Comparison of ENCODE assay signal across 8 cellular contexts in the genomic region with DNA sequence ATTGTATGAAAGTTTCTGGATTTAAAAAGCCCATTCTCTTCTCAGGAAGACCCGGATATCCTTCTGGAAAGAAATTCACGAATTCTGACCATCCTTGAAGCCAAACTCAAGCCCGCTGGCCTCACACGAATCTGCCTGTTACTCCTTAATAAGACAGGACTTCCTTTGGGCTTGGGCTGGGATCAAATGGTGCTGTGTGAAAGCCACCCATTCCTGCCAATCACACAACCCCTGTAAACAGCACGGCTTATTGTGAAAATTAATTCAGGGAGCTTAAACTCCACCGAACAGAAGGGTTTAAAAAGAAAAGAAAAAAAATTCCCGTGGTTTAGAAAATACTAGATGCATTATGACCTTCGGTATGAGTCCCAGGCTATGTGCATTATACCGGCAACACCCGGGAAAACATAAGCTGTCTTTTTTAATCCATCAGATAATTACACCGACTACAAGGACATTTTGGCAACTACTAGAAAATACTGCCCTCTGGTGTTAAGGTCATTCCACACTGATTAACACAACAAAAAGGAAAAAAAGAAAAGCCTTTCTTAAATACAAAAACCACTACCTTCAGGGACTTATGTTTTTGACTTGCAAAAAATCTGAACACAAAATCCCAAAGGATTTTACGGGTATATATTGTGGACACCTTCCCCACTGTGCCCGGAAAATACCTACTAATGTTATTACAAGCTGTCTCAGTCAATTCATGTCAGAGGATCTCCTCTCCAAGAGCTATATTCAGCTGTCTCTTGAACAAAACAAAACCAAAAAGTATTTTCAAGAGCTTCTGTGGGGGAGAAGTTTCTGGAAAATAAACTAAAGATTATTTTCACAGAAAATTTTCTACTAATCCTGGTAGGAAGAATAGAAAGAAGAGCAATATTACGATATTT.
DNase-seq lines count a peak whose midpoint lies in the region; ATAC-seq and TF ChIP-seq lines count a peak whose summit lies in the region.

No MANE protein-coding gene starts in this region.

- no peaks in the 10 kb centered on the region for H3K9me3 ChIP-seq in Caco-2
- H3K9me3 ChIP-seq in HUES6 (ENCODE audit: control insufficient read depth, insufficient read depth, low read depth, low read length), result no peaks in the 10 kb centered on the region

- no TSS peak for BruUV-seq in Caco-2 (replicated peaks; lab: Mats Ljungman, UMichigan)

- no peak overlapping the region for H3K27ac Mint-ChIP-seq in Caco-2 (ENCODE audit: unreplicated experiment)
- no peak overlapping the region for H3K27ac Mint-ChIP-seq in activated T-cell treated with anti-CD3 and anti-CD28 coated beads, Interleukin-2, amount 50 U/mL, for 24 hours

- H3K4me1 ChIP-seq in Caco-2, result no peaks in the 10 kb centered on the region
- peaks cover 2% of the 10 kb centered on the region; the same call in 1 of the 2 replicates for H3K4me1 ChIP-seq in HUES6 (ENCODE audit: control insufficient read depth, insufficient read depth, low read length)

- DNase-seq in Caco-2 (peak in 1 of 2 experiments; percentile 51), NOMO-1 treated with dmso at 0.1 percent for 144 hours (lab: John Stamatoyannopoulos, UW; ENCODE audit: unreplicated experiment) (peak; percentile 28), choroid plexus epithelial cell (ENCODE audit: low read depth) (peak; percentile 75), left lobe of liver (ENCODE audit: low spot score) (no peak)
- no peak for DNase-seq in activated CD8-positive, alpha-beta memory T cell treated with anti-CD3 and anti-CD28 coated beads, Interleukin-2, amount 50 U/mL, for 4 hours
- DNase-seq in activated T-cell treated with anti-CD3 and anti-CD28 coated beads, Interleukin-2, amount 50 U/mL, for 24 hours, result no peak

- intact Hi-C loops in Caco-2 (cut with micrococcal nuclease; ENCODE audit: unreplicated experiment), result loop anchor here (1.0 to 2.0 kb wide), 4 partner anchors 79 to 318 kb away; no protein-coding TSS in a partner anchor

- no peak overlapping the region for H3K4me3 ChIP-seq in Caco-2 (ENCODE audit: low read depth, low read length)
- peak overlapping the region; percentile 38; the same call in 1 of the 2 replicates for H3K4me3 ChIP-seq in HUES6 (ENCODE audit: low read depth, low read length)
- no peak overlapping the region for H3K4me3 ChIP-seq in choroid plexus epithelial cell (ENCODE audit: low read depth, low read length)

- H3K36me3 ChIP-seq in Caco-2 (ENCODE audit: control insufficient read depth, insufficient read depth, low read length), result no peaks in the 10 kb centered on the region
- H3K36me3 ChIP-seq in HUES6 (ENCODE audit: control insufficient read depth, insufficient read depth, low read length), result no peaks in the 10 kb centered on the region

- H3K9ac ChIP-seq in HUES6 (ENCODE audit: low read length), result no peak overlapping the region

- H3K9me3 Mint-ChIP-seq in Caco-2 (ENCODE audit: unreplicated experiment), result no peaks in the 10 kb centered on the region
- no peaks in the 10 kb centered on the region for H3K9me3 Mint-ChIP-seq in activated T-cell treated with anti-CD3 and anti-CD28 coated beads, Interleukin-2, amount 50 U/mL, for 24 hours

- peak; percentile 84 for ATAC-seq in left lobe of liver
- no peak for ATAC-seq in activated CD4-positive, CD25-positive, alpha-beta regulatory T cell treated with anti-CD3 and anti-CD28 coated beads, Interleukin-2, amount 50 U/mL, for 24 hours

- POLR2A ChIA-PET in Caco-2 (lab: Charles Lee), result no interaction called here

- no peak overlapping the region for H3K27ac ChIP-seq in HUES6 (ENCODE audit: low read depth, low read length)

- TF ChIP-seq CTCF in Caco-2 (IDR thresholded peaks at IDR 0.05; ENCODE audit: insufficient read depth in 1 of 2, low read depth in 1 of 2, low read length in 1 of 2, severe bottlenecking in 1 of 2, unreplicated experiment in 1 of 2), result peak; percentile 66 to 75
- TF ChIP-seq CTCF in choroid plexus epithelial cell (conservative IDR thresholded peaks at IDR 0.05; ENCODE audit: low read depth, low read length), result peak; percentile 55

- H3K27me3 ChIP-seq in Caco-2 (replicated peaks; ENCODE audit: control insufficient read depth, insufficient read depth, low read length) (no peaks in the 10 kb centered on the region), HUES6 (ENCODE audit: control insufficient read depth, insufficient read depth, low read length) (no peaks in the 10 kb centered on the region)

- peaks cover 15% of the 10 kb centered on the region for H3K27me3 Mint-ChIP-seq in Caco-2 (ENCODE audit: insufficient read depth, unreplicated experiment)
- H3K27me3 Mint-ChIP-seq in activated T-cell treated with anti-CD3 and anti-CD28 coated beads, Interleukin-2, amount 50 U/mL, for 24 hours, result peaks cover 19% of the 10 kb centered on the region

- no peaks in the 10 kb centered on the region for H3K36me3 Mint-ChIP-seq in Caco-2 (ENCODE audit: insufficient read depth, unreplicated experiment)
- H3K36me3 Mint-ChIP-seq in activated T-cell treated with anti-CD3 and anti-CD28 coated beads, Interleukin-2, amount 50 U/mL, for 24 hours (ENCODE audit: low read depth), result no peaks in the 10 kb centered on the region

- CTCF ChIA-PET in Caco-2 (lab: Charles Lee), result interaction anchor here (0.6 to 3.6 kb wide), 10 partner anchors 12 to 317 kb away, joined by 3 to 89 read pairs (median 6); no protein-coding TSS in a partner anchor

- no peak overlapping the region for H3K4me3 Mint-ChIP-seq in Caco-2 (ENCODE audit: unreplicated experiment)
- no peak overlapping the region for H3K4me3 Mint-ChIP-seq in activated T-cell treated with anti-CD3 and anti-CD28 coated beads, Interleukin-2, amount 50 U/mL, for 24 hours

- no peaks in the 10 kb centered on the region for H3K4me1 Mint-ChIP-seq in Caco-2 (ENCODE audit: low read depth, unreplicated experiment)
- H3K4me1 Mint-ChIP-seq in activated T-cell treated with anti-CD3 and anti-CD28 coated beads, Interleukin-2, amount 50 U/mL, for 24 hours (ENCODE audit: low read depth), result peaks cover 2% of the 10 kb centered on the region

Comparison
In these comparisons a context has a peak if more than half of its experiments do, and no peak if none do; other contexts are left out.
1. DNase-seq: peak in NOMO-1 treated with dmso at 0.1 percent for 144 hours (single experiment) and choroid plexus epithelial cell (single experiment); none in left lobe of liver (single experiment), activated CD8-positive, alpha-beta memory T cell treated with anti-CD3 and anti-CD28 coated beads, Interleukin-2, amount 50 U/mL, for 4 hours (single experiment) and activated T-cell treated with anti-CD3 and anti-CD28 coated beads, Interleukin-2, amount 50 U/mL, for 24 hours (single experiment).